ENCODE assay signal across 22 cellular contexts in the genomic region with DNA sequence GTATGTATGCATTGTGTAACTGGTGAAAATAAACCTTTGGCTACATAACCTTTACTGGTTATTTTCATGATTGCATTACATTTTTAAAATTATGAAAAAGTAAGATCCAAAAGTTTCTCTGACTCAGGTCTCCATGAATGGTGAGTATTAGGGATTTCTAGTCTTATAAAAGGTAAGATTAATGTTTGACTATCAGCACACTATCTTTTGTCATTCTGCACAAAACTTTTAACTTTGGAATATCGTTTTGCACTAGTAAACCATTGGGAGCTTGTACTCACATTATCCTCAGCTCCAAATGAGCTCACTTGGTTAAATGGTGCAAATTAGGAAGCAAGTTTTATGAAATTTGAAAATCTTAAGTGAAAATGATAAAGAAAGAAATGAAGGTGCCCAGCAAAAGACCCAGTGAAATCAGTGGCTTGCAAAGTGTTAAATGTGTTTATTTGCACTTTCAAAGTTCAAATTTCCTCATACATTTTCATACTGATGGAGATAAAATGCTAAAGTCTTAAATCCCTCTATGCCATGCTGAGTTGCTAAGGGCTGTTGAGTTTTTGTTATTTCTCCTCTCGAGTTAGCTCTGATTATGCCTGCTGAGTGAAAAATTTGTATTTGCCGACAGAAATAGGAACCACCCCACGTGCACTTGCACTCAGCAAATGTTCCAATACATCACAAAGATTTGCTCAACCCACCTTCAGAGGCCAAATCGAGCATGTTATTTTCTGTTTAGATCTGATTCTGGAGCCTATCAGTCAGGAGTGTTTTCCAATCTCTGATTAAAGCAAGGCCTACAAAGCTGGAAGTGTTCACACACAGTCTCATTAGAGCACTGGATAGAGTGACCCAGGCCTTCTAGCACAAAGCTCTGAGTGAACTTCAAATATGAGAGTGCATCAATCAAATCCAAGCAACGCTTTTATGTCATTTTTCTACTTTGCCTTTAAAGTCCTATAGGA.
DNase-seq lines count a peak whose midpoint lies in the region; FAIRE-seq and TF ChIP-seq lines count a peak whose summit lies in the region.
"Had no signal": no experiment of that assay in that cellular context is flagged by ENCODE, and none has a peak within 500 bp of the region (broad histone marks: within the 10 kb centered on the region; RNA-seq: fewer than 3 reads in every experiment).

No MANE protein-coding gene starts in this region.

- H3K27me3 Mint-ChIP-seq in mesothelial cell of epicardium (ENCODE audit: low read depth), result no peaks in the 10 kb centered on the region

- H2BK120ac ChIP-seq in H1 (replicated peaks; ENCODE audit: low read depth, low read length), result no peak overlapping the region

- no peak overlapping the region for H4K91ac ChIP-seq in H1 (replicated peaks; ENCODE audit: insufficient read length, low read length)

- H3K4me1 ChIP-seq in H1 (replicated peaks in 1 of 4; ENCODE audit: control insufficient read depth in 3 of 4, insufficient read depth in 4 of 4, low read length in 3 of 4) (no peaks in the 10 kb centered on the region), thyroid gland (no peaks in the 10 kb centered on the region)

- H4K5ac ChIP-seq in H1 (ENCODE audit: insufficient read length, low read depth, low read length), result no peak overlapping the region

- H2AK5ac ChIP-seq in H1 (ENCODE audit: low read depth, low read length), result no peak overlapping the region

- POLR2A ChIA-PET in H1 (lab: Charles Lee; ENCODE audit: partially characterized antibody), result no interaction called here

- H3K9ac ChIP-seq in H1 (replicated peaks in 1 of 4; ENCODE audit: extremely low read depth in 1 of 4, low read depth in 3 of 4, low read length in 3 of 4), result no peak overlapping the region

- TF ChIP-seq CTCF in H1 (IDR thresholded peaks at IDR 0.05; ENCODE audit: control extremely low read depth in 1 of 3, insufficient read depth in 1 of 3, low read depth in 1 of 3, low read length in 3 of 3), result no peak
- TF ChIP-seq CTCF in mesothelial cell of epicardium (IDR thresholded peaks at IDR 0.05; ENCODE audit: unreplicated experiment), result no peak
- TF ChIP-seq CTCF in thyroid gland (IDR thresholded peaks at IDR 0.05), result no peak
- no peak for TF ChIP-seq CTCF in D721Med (IDR thresholded peaks at IDR 0.05; ENCODE audit: insufficient read depth, missing control alignments)

- H3K79me1 ChIP-seq in H1 (ENCODE audit: low read depth, low read length), result no peaks in the 10 kb centered on the region

- peak overlapping the region; percentile 9 for H3K27ac Mint-ChIP-seq in mesothelial cell of epicardium

- H3K56ac ChIP-seq in H1 (replicated peaks; ENCODE audit: insufficient read length, low read depth, low read length), result no peak overlapping the region

- no peak overlapping the region for H3K14ac ChIP-seq in H1 (ENCODE audit: insufficient read length)

- H2BK12ac ChIP-seq in H1 (ENCODE audit: low read depth, low read length), result no peak overlapping the region

- no peaks in the 10 kb centered on the region for H3K79me2 ChIP-seq in H1 (ENCODE audit: control insufficient read depth in 1 of 2, insufficient read depth in 2 of 2, low read length in 2 of 2)

- H3K9me3 Mint-ChIP-seq in mesothelial cell of epicardium, result peaks cover 6% of the 10 kb centered on the region

- no peak overlapping the region for H3K4me2 ChIP-seq in H1 (ENCODE audit: insufficient read depth in 1 of 2, low read depth in 2 of 2, low read length in 2 of 2)

- no peak overlapping the region for H3K4me3 Mint-ChIP-seq in mesothelial cell of epicardium

- DNase-seq in NCI-H2227 treated with DMSO at 0.1 percent for 48 hours (lab: John Stamatoyannopoulos, UW) (peak; percentile 17), H1 (ENCODE audit: low read depth in 1 of 2, low spot score in 2 of 2) (no peak), mesothelial cell of epicardium (ENCODE audit: low spot score in 2 of 2, unreplicated experiment in 2 of 2) (no peak), retina (peak; percentile 39), EL (no peak), thyroid gland (no peak), D721Med (ENCODE audit: insufficient read length, low spot score) (no peak)
- DNase-seq: C1 segment of cervical spinal cord, DMS 273 treated with DMSO at 0.1 percent for 48 hours, DND-41, GF-D8, HCEC 1CT, Kasumi-1, MG63, NCI-H1048, NCI-H1436 treated with DMSO at 0.1 percent for 48 hours, NCI-H2029, NCI-H774, OCI-M1, RPMI8226, SIG-M5 had no signal

- peaks cover 4% of the 10 kb centered on the region for H3K36me3 Mint-ChIP-seq in mesothelial cell of epicardium

- FAIRE-seq in H1 (lab: Jason Lieb, UNC), result no peak
- FAIRE-seq in D721Med (lab: Jason Lieb, UNC), result no peak

- no peak overlapping the region for H4K8ac ChIP-seq in H1 (ENCODE audit: extremely low read depth, insufficient read depth, low read length)

- no peak overlapping the region for H3K23ac ChIP-seq in H1 (ENCODE audit: insufficient read length)

- no peaks in the 10 kb centered on the region for H4K20me1 ChIP-seq in H1 (replicated peaks in 1 of 2; ENCODE audit: control insufficient read depth in 1 of 2, insufficient read depth in 2 of 2, low read length in 2 of 2)

- H2BK20ac ChIP-seq in H1 (ENCODE audit: low read length), result no peak overlapping the region

- H3K27ac ChIP-seq in H1 (ENCODE audit: low read depth, low read length) (no peak overlapping the region), thyroid gland (no peak overlapping the region)
- H3K27ac ChIP-seq: HL-60 had no signal

- TF ChIP-seq RAD21 in H1 (IDR thresholded peaks at IDR 0.05 in 1 of 2, conservative IDR thresholded peaks at IDR 0.05 in 1 of 2; ENCODE audit: low read depth in 2 of 2, low read length in 2 of 2), result no peak

- no peak overlapping the region for H2BK5ac ChIP-seq in H1 (ENCODE audit: low read depth, low read length)

- no peak overlapping the region for H2BK15ac ChIP-seq in H1 (ENCODE audit: low read length)

- H3K4me1 Mint-ChIP-seq in mesothelial cell of epicardium, result peaks cover 13% of the 10 kb centered on the region

- no peak overlapping the region for H3K4ac ChIP-seq in H1 (replicated peaks; ENCODE audit: insufficient read length, low read depth, low read length)

- TF ChIP-seq EP300 in H1 (IDR thresholded peaks at IDR 0.05; ENCODE audit: borderline replicate concordance in 1 of 2, low read depth in 2 of 2, low read length in 2 of 2), result no peak

- H3K23me2 ChIP-seq in H1 (ENCODE audit: low read depth, low read length), result no peaks in the 10 kb centered on the region

- TF ChIP-seq POLR2A in H1 (IDR thresholded peaks at IDR 0.05; ENCODE audit: control extremely low read depth in 1 of 2, low read depth in 2 of 2, low read length in 2 of 2), result no peak
- TF ChIP-seq POLR2A in thyroid gland (IDR thresholded peaks at IDR 0.05), result no peak

- no peaks in the 10 kb centered on the region for H3K36me3 ChIP-seq in H1 (ENCODE audit: control insufficient read depth in 2 of 4, insufficient read depth in 4 of 4, low read length in 3 of 4)
- H3K36me3 ChIP-seq in thyroid gland, result no peaks in the 10 kb centered on the region
- H3K36me3 ChIP-seq: MG63 had no signal

- H3K9me3 ChIP-seq in H1 (ENCODE audit: insufficient read depth in 2 of 2, low read depth in 1 of 2, low read length in 1 of 2) (no peaks in the 10 kb centered on the region), thyroid gland (no peaks in the 10 kb centered on the region)
- H3K9me3 ChIP-seq: MG63 had no signal

- H3K4me3 ChIP-seq in H1 (ENCODE audit: extremely low read depth in 1 of 4, insufficient read depth in 2 of 4, low read depth in 3 of 4, low read length in 4 of 4) (no peak overlapping the region), thyroid gland (replicated peaks in 1 of 3) (no peak overlapping the region)
- H3K4me3 ChIP-seq: MG63 had no signal

- H3K27me3 ChIP-seq in H1 (replicated peaks in 1 of 4; ENCODE audit: control insufficient read depth in 3 of 4, extremely low read depth in 1 of 4, insufficient read depth in 3 of 4, low read length in 3 of 4), result no peaks in the 10 kb centered on the region
- H3K27me3 ChIP-seq in thyroid gland, result no peaks in the 10 kb centered on the region
- H3K27me3 ChIP-seq: MG63 had no signal

- 81% methylated on average over 6 of the region's 6 CpGs; no CpG with 5 or more reads in 1 of the 2 experiments for WGBS in H1 (ENCODE audit: extremely low coverage in 1 of 2, insufficient coverage in 1 of 2, insufficient read length in 1 of 2, insufficient replicate concordance in 2 of 2, low coverage in 1 of 2, low lambda C conversion rate in 2 of 2, missing lambda C conversion rate in 1 of 2), 2 experiments
- WGBS in thyroid gland, 2 donors, result 53% methylated on average over 6 of the region's 6 CpGs

- intact Hi-C loops in thyroid gland (cut with DNase I), result no loop called here

- no peak overlapping the region for H3K18ac ChIP-seq in H1 (ENCODE audit: extremely low read depth, low read length)

- H2AFZ ChIP-seq in H1 (ENCODE audit: low read length), result peak overlapping the region; percentile 75; the same call in 1 of the 2 replicates

- CTCF ChIA-PET in H1 (lab: Charles Lee; ENCODE audit: partially characterized antibody), result interaction anchor here (2.0 kb wide), 1 partner anchor 7 kb away, joined by 7 read pairs; no protein-coding TSS in a partner anchor

TF ChIP-seq in H1, 55 proteins besides CTCF, POLR2A, EP300 and RAD21:
- TF ChIP-seq CEBPB (IDR thresholded peaks at IDR 0.05; ENCODE audit: low read depth, low read length) (no peak), TAF7 (optimal IDR thresholded peaks at IDR 0.05; ENCODE audit: borderline replicate concordance, low read depth, low read length) (no peak), BCL11A (IDR thresholded peaks at IDR 0.05; ENCODE audit: low read depth in 2 of 2, low read length in 2 of 2) (no peak), JUN (IDR thresholded peaks at IDR 0.05; ENCODE audit: low read depth, low read length) (no peak), KDM1A (IDR thresholded peaks at IDR 0.05; ENCODE audit: borderline replicate concordance, low read length) (no peak), RFX5 (IDR thresholded peaks at IDR 0.05; ENCODE audit: borderline replicate concordance, low read depth, low read length) (no peak), SAP30 (IDR thresholded peaks at IDR 0.05; ENCODE audit: insufficient read depth, insufficient replicate concordance, low read length) (no peak), SIRT6 (IDR thresholded peaks at IDR 0.05; ENCODE audit: low read length) (no peak), CTBP2 (IDR thresholded peaks at IDR 0.05; ENCODE audit: borderline replicate concordance, insufficient read depth, insufficient read length, low read length) (no peak), KDM4A (IDR thresholded peaks at IDR 0.05; ENCODE audit: low read depth, low read length, severe bottlenecking) (no peak), HDAC2 (IDR thresholded peaks at IDR 0.05; ENCODE audit: borderline replicate concordance in 1 of 2, low read depth in 2 of 2, low read length in 2 of 2) (no peak)
TF ChIP-seq in H1: peak in this region for 0.

Comparison
In these comparisons a context has a peak if more than half of its experiments do, and no peak if none do; other contexts are left out.
1. DNase-seq: peak in NCI-H2227 treated with DMSO at 0.1 percent for 48 hours (single experiment) and retina (single experiment); none in H1 (0 of 2), mesothelial cell of epicardium (0 of 2), EL (single experiment), thyroid gland (0 of 2) and D721Med (single experiment).